ENCODE assay signal across 8 cellular contexts in the genomic region with DNA sequence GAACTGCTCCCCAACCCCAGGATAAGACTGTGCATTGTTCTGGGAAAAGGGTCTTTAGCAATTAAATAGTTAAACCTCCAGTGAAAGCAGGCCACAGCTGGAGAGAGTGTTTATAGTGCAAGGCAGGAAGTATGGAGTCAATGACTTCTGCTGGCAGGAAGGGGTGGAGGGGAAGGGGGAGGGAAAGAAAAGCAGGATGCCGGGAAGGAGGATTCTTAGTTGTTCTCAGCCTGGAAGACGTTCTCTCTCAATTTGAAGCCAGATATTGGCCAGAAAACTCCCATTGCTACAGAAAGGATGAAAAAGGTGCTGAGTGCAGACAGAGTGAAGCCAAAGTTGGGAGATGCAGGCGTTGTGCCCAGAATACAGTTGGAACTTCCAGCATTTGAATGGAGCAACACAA. TPM values are rescaled to one million over a fixed set of nuclear protein-coding genes. Genes with fewer than 3 reads are reported as not detected.
DNase-seq lines count a peak whose midpoint lies in the region; ATAC-seq, FAIRE-seq and TF ChIP-seq lines count a peak whose summit lies in the region.

No MANE protein-coding gene starts in this region.

- intact Hi-C loops in transverse colon (cut with DNase I; ENCODE audit: low total_unique reads): no loop called here

- TF ChIP-seq CTCF in bronchial epithelial cell (IDR thresholded peaks at IDR 0.05; ENCODE audit: insufficient read depth, low read length, severe bottlenecking) (no peak), transverse colon (IDR thresholded peaks at IDR 0.05) (no peak)

- H3K4me1 ChIP-seq in transverse colon: peaks cover 0 to 14% (median 0%) of the 10 kb centered on the region in 4 donors

- ATAC-seq in left lobe of liver (peak; percentile 84), HG03457 (IDR thresholded peaks at IDR 0.05; ENCODE audit: unreplicated experiment) (no peak)
- ATAC-seq in activated naive CD8-positive, alpha-beta T cell treated with anti-CD3 and anti-CD28 coated beads, Interleukin-2, amount 50 U/mL, for 24 hours: no peak

- peak overlapping the region; percentile 40 to 70 (median 59) for H3K27ac ChIP-seq in transverse colon

- H3K4me3 ChIP-seq in bronchial epithelial cell (ENCODE audit: low read depth, low read length): no peak overlapping the region
- no peak overlapping the region for H3K4me3 ChIP-seq in transverse colon

- H3K27ac Mint-ChIP-seq in activated naive CD8-positive, alpha-beta T cell treated with anti-CD3 and anti-CD28 coated beads, Interleukin-2, amount 50 U/mL, for 24 hours: no peak overlapping the region

- H3K36me3 ChIP-seq in bronchial epithelial cell (ENCODE audit: control insufficient read depth, insufficient read depth, low read length) (no peaks in the 10 kb centered on the region), transverse colon (no peaks in the 10 kb centered on the region)

- FAIRE-seq in bronchial epithelial cell (lab: Jason Lieb, UNC): no peak

- no peaks in the 10 kb centered on the region for H3K9me3 ChIP-seq in transverse colon

- no peak for TF ChIP-seq EP300 in transverse colon (IDR thresholded peaks at IDR 0.05; ENCODE audit: low read depth)

- no peaks in the 10 kb centered on the region for H3K9me3 Mint-ChIP-seq in activated naive CD8-positive, alpha-beta T cell treated with anti-CD3 and anti-CD28 coated beads, Interleukin-2, amount 50 U/mL, for 24 hours

- 5 to 12% methylated on average over 3 of the region's 3 CpGs for WGBS in transverse colon (ENCODE audit: low coverage in 1 of 2), 2 donors

- in situ Hi-C loops in ACHN (cut with HindIII; ENCODE audit: low pct_ligation_motif_present, low pct_unique_long_range_greater_than_20kb, low sequenced_read_pairs): no loop called here
- in situ Hi-C loops in transverse colon (cut with MboI; ENCODE audit: low pct_ligation_motif_present in 1 of 4, low pct_unique_long_range_greater_than_20kb in 1 of 4, low sequenced_read_pairs in 3 of 4): no loop called here

- H3K4me3 Mint-ChIP-seq in activated naive CD8-positive, alpha-beta T cell treated with anti-CD3 and anti-CD28 coated beads, Interleukin-2, amount 50 U/mL, for 24 hours: no peak overlapping the region

- H3K27me3 ChIP-seq in bronchial epithelial cell (ENCODE audit: control insufficient read depth, insufficient read depth, low read length) (no peaks in the 10 kb centered on the region), transverse colon (no peaks in the 10 kb centered on the region)

- H3K36me3 Mint-ChIP-seq in activated naive CD8-positive, alpha-beta T cell treated with anti-CD3 and anti-CD28 coated beads, Interleukin-2, amount 50 U/mL, for 24 hours (ENCODE audit: low read depth): no peaks in the 10 kb centered on the region

- DNase-seq in ACHN: peak; percentile 8
- DNase-seq in NCI-H1092 (lab: John Stamatoyannopoulos, UW): peak; percentile 1
- peak; percentile 21 for DNase-seq in bronchial epithelial cell (ENCODE audit: low read depth)
- no peak for DNase-seq in left lobe of liver (ENCODE audit: low spot score)
- DNase-seq in transverse colon: peak; percentile 11
- DNase-seq in SIG-M5 treated with dmso at 0.1 percent for 504 hours (lab: John Stamatoyannopoulos, UW; ENCODE audit: unreplicated experiment): no peak
- no peak for DNase-seq in activated naive CD8-positive, alpha-beta T cell treated with anti-CD3 and anti-CD28 coated beads, Interleukin-2, amount 50 U/mL, for 24 hours

- no peaks in the 10 kb centered on the region for H3K4me1 Mint-ChIP-seq in activated naive CD8-positive, alpha-beta T cell treated with anti-CD3 and anti-CD28 coated beads, Interleukin-2, amount 50 U/mL, for 24 hours

- H3K27me3 Mint-ChIP-seq in activated naive CD8-positive, alpha-beta T cell treated with anti-CD3 and anti-CD28 coated beads, Interleukin-2, amount 50 U/mL, for 24 hours: peaks cover 2% of the 10 kb centered on the region

- no peak for TF ChIP-seq POLR2A in transverse colon (IDR thresholded peaks at IDR 0.05)

RNA-seq across cellular contexts. Expression of a gene that starts 35.7 kb away (rescaled TPM):
- total RNA-seq in bronchial epithelial cell (64.6 and 90.8 TPM in 2 replicates), left lobe of liver (11.8 TPM), transverse colon (10 to 100 TPM in 3 of 4 donors, 1 to 10 TPM in 1; 1.1 to 47.0 (median 28.4) TPM)

Comparison
In these comparisons a context has a peak if more than half of its experiments do, and no peak if none do; other contexts are left out.
1. DNase-seq: peak in ACHN (single experiment), NCI-H1092 (single experiment), bronchial epithelial cell (single experiment) and transverse colon (single experiment); none in left lobe of liver (single experiment), SIG-M5 treated with dmso at 0.1 percent for 504 hours (single experiment) and activated naive CD8-positive, alpha-beta T cell treated with anti-CD3 and anti-CD28 coated beads, Interleukin-2, amount 50 U/mL, for 24 hours (single experiment).